8 cellular contexts compared by ENCODE assay signal in genomic region chr15:63487076-63487757, GRCh38. TPM values are rescaled to one million over a fixed set of nuclear protein-coding genes. Genes with fewer than 3 reads are reported as not detected.
DNase-seq lines count a peak whose midpoint lies in the region; ATAC-seq and TF ChIP-seq lines count a peak whose summit lies in the region.

No MANE protein-coding gene starts in this region.

- H3K27ac Mint-ChIP-seq in osteocyte (ENCODE audit: unreplicated experiment) = no peak overlapping the region

- peak; percentile 29 for ATAC-seq in GM18873 (IDR thresholded peaks at IDR 0.05; ENCODE audit: low FRiP score, unreplicated experiment)

- 27 to 28% methylated on average over 16 of the region's 16 CpGs for WGBS in tibial nerve, 2 donors

- TF ChIP-seq POLR2A in tibial nerve (IDR thresholded peaks at IDR 0.05) = no peak

- DNase-seq in AG09309 (ENCODE audit: low read depth) (no peak), HL-60 (ENCODE audit: low read depth in 1 of 2, low spot score in 1 of 2) (peak; percentile 74 to 91), SJSA1 (ENCODE audit: low read depth in 1 of 2, low spot score in 2 of 2) (peak; percentile 46 to 73), fibroblast of villous mesenchyme (ENCODE audit: low read depth) (peak; percentile 80), osteocyte (ENCODE audit: extremely low spot score, unreplicated experiment) (peak; percentile 94), tibial nerve (ENCODE audit: low spot score in 2 of 2) (peak; percentile 81 to 97)
- peak; percentile 96 for DNase-seq in activated effector memory CD4-positive, alpha-beta T cell treated with anti-CD3 and anti-CD28 coated beads, Interleukin-2, amount 50 U/mL, for 16 hours

- H3K4me3 ChIP-seq in AG09309 (ENCODE audit: control insufficient read depth, low read depth, low read length) = no peak overlapping the region
- H3K4me3 ChIP-seq in HL-60 (replicated peaks; ENCODE audit: insufficient read depth, low read length) = no peak overlapping the region
- H3K4me3 ChIP-seq in SJSA1 = no peak overlapping the region
- H3K4me3 ChIP-seq in fibroblast of villous mesenchyme (ENCODE audit: low read depth, low read length) = no peak overlapping the region
- H3K4me3 ChIP-seq in tibial nerve = no peak overlapping the region

- H3K36me3 Mint-ChIP-seq in osteocyte (ENCODE audit: unreplicated experiment) = no peaks in the 10 kb centered on the region

- no peaks in the 10 kb centered on the region for H3K9me3 Mint-ChIP-seq in osteocyte (ENCODE audit: unreplicated experiment)

- H3K36me3 ChIP-seq in SJSA1 = no peaks in the 10 kb centered on the region
- no peaks in the 10 kb centered on the region for H3K36me3 ChIP-seq in tibial nerve

- peaks cover 20% of the 10 kb centered on the region for H3K4me1 Mint-ChIP-seq in osteocyte (ENCODE audit: unreplicated experiment)

- peak in 1 of 2 donors; percentile 42 for TF ChIP-seq EP300 in tibial nerve (IDR thresholded peaks at IDR 0.05)

- H3K27ac ChIP-seq in HL-60 (replicated peaks) (no peak overlapping the region), SJSA1 (no peak overlapping the region), tibial nerve (no peak overlapping the region)

- H3K4me3 Mint-ChIP-seq in osteocyte (ENCODE audit: unreplicated experiment) = no peak overlapping the region

- H3K4me1 ChIP-seq in SJSA1 (replicated peaks) = peaks cover 41% of the 10 kb centered on the region
- peaks cover 0 to 38% (median 17%) of the 10 kb centered on the region in 4 donors for H3K4me1 ChIP-seq in tibial nerve

- no peaks in the 10 kb centered on the region for H3K27me3 Mint-ChIP-seq in osteocyte (ENCODE audit: unreplicated experiment)

- peak; percentile 93 for TF ChIP-seq CTCF in AG09309 (IDR thresholded peaks at IDR 0.05; ENCODE audit: control insufficient read depth, insufficient read depth, low read depth, low read length, missing control alignments)
- peak; percentile 76 for TF ChIP-seq CTCF in HL-60 (IDR thresholded peaks at IDR 0.05; ENCODE audit: insufficient read depth, low read length)
- TF ChIP-seq CTCF in fibroblast of villous mesenchyme (IDR thresholded peaks at IDR 0.05; ENCODE audit: insufficient read depth, low read depth, low read length) = peak; percentile 98
- peak; percentile 91 for TF ChIP-seq CTCF in osteocyte (IDR thresholded peaks at IDR 0.05)
- TF ChIP-seq CTCF in tibial nerve (IDR thresholded peaks at IDR 0.05) = peak; percentile 77 to 91 (median 82)

- no peaks in the 10 kb centered on the region for H3K9me3 ChIP-seq in SJSA1 (replicated peaks)
- no peaks in the 10 kb centered on the region for H3K9me3 ChIP-seq in tibial nerve

- H3K27me3 ChIP-seq in HL-60 (ENCODE audit: insufficient read depth, poor library complexity, severe bottlenecking) (no peaks in the 10 kb centered on the region), SJSA1 (replicated peaks) (no peaks in the 10 kb centered on the region), tibial nerve (no peaks in the 10 kb centered on the region)

RNA-seq across cellular contexts. Expression of gene USP3, which starts 17.2 kb away (rescaled TPM):
- 28.0 and 28.5 TPM in 2 replicates for total RNA-seq in SJSA1 (2014; rRNA removed; shearing (Covaris generic))
- total RNA-seq in fibroblast of villous mesenchyme (29.3 and 34.1 TPM in 2 replicates), osteocyte (41.2 and 45.9 TPM in 2 replicates), tibial nerve (10 to 100 TPM; 32.8 to 47.3 (median 38.3) TPM)
